21 cellular contexts compared by ENCODE assay signal in genomic region chr4:16665942-16666586, GRCh38.
DNase-seq lines count a peak whose midpoint lies in the region; ATAC-seq and TF ChIP-seq lines count a peak whose summit lies in the region.
"Had no signal": no experiment of that assay in that cellular context is flagged by ENCODE, and none has a peak within 500 bp of the region (broad histone marks: within the 10 kb centered on the region; RNA-seq: fewer than 3 reads in every experiment).

No MANE protein-coding gene starts in this region.

- peak overlapping the region; percentile 36 to 63 (median 52) for H3K27ac Mint-ChIP-seq in nephron
- no peak overlapping the region for H3K27ac Mint-ChIP-seq in progenitor cell of endocrine pancreas
- H3K27ac Mint-ChIP-seq: CD4-positive, CD25-positive, alpha-beta regulatory T cell; CD8-positive, alpha-beta memory T cell; IgD-negative memory B cell had no signal

- no peak overlapping the region for H3K27ac ChIP-seq in tibial artery
- H3K27ac ChIP-seq: HL-60 had no signal

- intact Hi-C loops in Right ventricle myocardium superior (cut with DNase I) (no loop called here), tibial artery (cut with DNase I; ENCODE audit: low total_unique reads) (no loop called here)

- H3K27me3 Mint-ChIP-seq in nephron (ENCODE audit: low read depth) (peaks cover 4% of the 10 kb centered on the region), progenitor cell of endocrine pancreas (peaks cover 9% of the 10 kb centered on the region)
- H3K27me3 Mint-ChIP-seq in activated T-cell treated with anti-CD3 and anti-CD28 coated beads, Interleukin-2, amount 50 U/mL, for 4 hours (ENCODE audit: low read depth): no peaks in the 10 kb centered on the region
- H3K27me3 Mint-ChIP-seq: CD4-positive, CD25-positive, alpha-beta regulatory T cell; IgD-negative memory B cell had no signal

- H3K36me3 ChIP-seq in tibial artery: no peaks in the 10 kb centered on the region
- H3K36me3 ChIP-seq: BE2C had no signal

- H3K4me1 ChIP-seq in tibial artery: peaks cover 0 to 3% (median 2%) of the 10 kb centered on the region in 4 donors

- peaks cover 55% of the 10 kb centered on the region for H3K36me3 Mint-ChIP-seq in nephron (ENCODE audit: low read depth)
- no peaks in the 10 kb centered on the region for H3K36me3 Mint-ChIP-seq in progenitor cell of endocrine pancreas (ENCODE audit: insufficient read depth)
- no peaks in the 10 kb centered on the region for H3K36me3 Mint-ChIP-seq in activated T-cell treated with anti-CD3 and anti-CD28 coated beads, Interleukin-2, amount 50 U/mL, for 4 hours (ENCODE audit: insufficient read depth)
- H3K36me3 Mint-ChIP-seq: CD4-positive, CD25-positive, alpha-beta regulatory T cell; CD8-positive, alpha-beta memory T cell; IgD-negative memory B cell had no signal

- peak; percentile 52 for ATAC-seq in HG03432 (IDR thresholded peaks at IDR 0.05; ENCODE audit: unreplicated experiment)
- ATAC-seq in Right ventricle myocardium superior (ENCODE audit: poor library complexity): no peak
- ATAC-seq in activated T-cell treated with anti-CD3 and anti-CD28 coated beads, Interleukin-2, amount 50 U/mL, for 4 hours: no peak
- ATAC-seq: GM12878 had no signal

- DNase-seq in M059J (ENCODE audit: low read depth) (peak; percentile 37), RPMI8226 (peak; percentile 2), Right ventricle myocardium superior (no peak), progenitor cell of endocrine pancreas (ENCODE audit: low spot score, unreplicated experiment) (no peak), tibial artery (no peak)
- no peak for DNase-seq in activated T-cell treated with anti-CD3 and anti-CD28 coated beads, Interleukin-2, amount 50 U/mL, for 4 hours
- DNase-seq: BE2C; C1 segment of cervical spinal cord; CD4-positive, CD25-positive, alpha-beta regulatory T cell; CD8-positive, alpha-beta memory T cell; COR-L47; DMS 273 treated with DMSO at 0.1 percent for 48 hours; DMS53; DND-41; EL; H9 had no signal

- H3K9me3 Mint-ChIP-seq in nephron (peaks cover 5% of the 10 kb centered on the region), progenitor cell of endocrine pancreas (ENCODE audit: low read depth) (peaks cover 3% of the 10 kb centered on the region)
- H3K9me3 Mint-ChIP-seq in activated T-cell treated with anti-CD3 and anti-CD28 coated beads, Interleukin-2, amount 50 U/mL, for 4 hours: no peaks in the 10 kb centered on the region

- peaks cover 45% of the 10 kb centered on the region for H3K4me1 Mint-ChIP-seq in nephron
- no peaks in the 10 kb centered on the region for H3K4me1 Mint-ChIP-seq in progenitor cell of endocrine pancreas (ENCODE audit: low read depth)
- no peaks in the 10 kb centered on the region for H3K4me1 Mint-ChIP-seq in activated T-cell treated with anti-CD3 and anti-CD28 coated beads, Interleukin-2, amount 50 U/mL, for 4 hours (ENCODE audit: low read depth)
- H3K4me1 Mint-ChIP-seq: CD4-positive, CD25-positive, alpha-beta regulatory T cell; CD8-positive, alpha-beta memory T cell; IgD-negative memory B cell had no signal

- H3K4me3 ChIP-seq in tibial artery: no peak overlapping the region
- H3K4me3 ChIP-seq: GM12878 had no signal

- H3K9me3 ChIP-seq in tibial artery: no peaks in the 10 kb centered on the region
- H3K9me3 ChIP-seq: BE2C had no signal

- TF ChIP-seq CTCF in nephron (IDR thresholded peaks at IDR 0.05; ENCODE audit: unreplicated experiment in 3 of 3): no peak
- no peak for TF ChIP-seq CTCF in progenitor cell of endocrine pancreas (IDR thresholded peaks at IDR 0.05; ENCODE audit: unreplicated experiment)
- TF ChIP-seq CTCF in tibial artery (IDR thresholded peaks at IDR 0.05): no peak

- no peaks in the 10 kb centered on the region for H3K27me3 ChIP-seq in tibial artery
- H3K27me3 ChIP-seq: BE2C had no signal

- H3K4me3 Mint-ChIP-seq in nephron (no peak overlapping the region), progenitor cell of endocrine pancreas (ENCODE audit: low read depth) (no peak overlapping the region)
- H3K4me3 Mint-ChIP-seq in activated T-cell treated with anti-CD3 and anti-CD28 coated beads, Interleukin-2, amount 50 U/mL, for 4 hours: no peak overlapping the region
- H3K4me3 Mint-ChIP-seq: CD8-positive, alpha-beta memory T cell; H9; IgD-negative memory B cell had no signal

Comparison
In these comparisons a context has a peak if more than half of its experiments do, and no peak if none do; other contexts are left out.
1. DNase-seq: peak in M059J (single experiment) and RPMI8226 (single experiment); none in Right ventricle myocardium superior (single experiment), progenitor cell of endocrine pancreas (single experiment), activated T-cell treated with anti-CD3 and anti-CD28 coated beads, Interleukin-2, amount 50 U/mL, for 4 hours (single experiment) and tibial artery (0 of 2).